2 cellular contexts compared by ENCODE assay signal in genomic region chr11:124595302-124595701, GRCh38.
TF ChIP-seq lines count a peak whose summit lies in the region.

No MANE protein-coding gene starts in this region.

TF ChIP-seq in HepG2, 621 proteins besides CTCF, POLR2A, EP300 and RAD21:
- TF ChIP-seq MTF2 (CRISPR knock-in tag; IDR thresholded peaks at IDR 0.05; ENCODE audit: borderline replicate concordance): no peak
- no peak for TF ChIP-seq ZNF572 (CRISPR knock-in tag; IDR thresholded peaks at IDR 0.05)
- no peak for TF ChIP-seq ZNF331 (CRISPR knock-in tag; IDR thresholded peaks at IDR 0.05)
- peak; percentile 20; the same call in 1 of the 2 replicates for TF ChIP-seq MAFF (IDR thresholded peaks at IDR 0.05; ENCODE audit: low read depth, low read length)
- TF ChIP-seq GATAD2A (CRISPR knock-in tag; IDR thresholded peaks at IDR 0.05): no peak
- TF ChIP-seq POLR2G (IDR thresholded peaks at IDR 0.05; ENCODE audit: low read depth, low read length): no peak
- TF ChIP-seq GATA4 (IDR thresholded peaks at IDR 0.05; ENCODE audit: borderline replicate concordance, low read depth): no peak
- no peak for TF ChIP-seq ZHX2 (IDR thresholded peaks at IDR 0.05; ENCODE audit: low read depth)
- no peak for TF ChIP-seq ZHX2 (CRISPR knock-in tag; IDR thresholded peaks at IDR 0.05; ENCODE audit: borderline replicate concordance)
- no peak for TF ChIP-seq ZNF777 (CRISPR knock-in tag; IDR thresholded peaks at IDR 0.05)
- no peak for TF ChIP-seq ZBTB25 (CRISPR knock-in tag; IDR thresholded peaks at IDR 0.05)
- TF ChIP-seq MAFK (conservative IDR thresholded peaks at IDR 0.05 in 1 of 2, IDR thresholded peaks at IDR 0.05 in 1 of 2; ENCODE audit: low read length in 2 of 2): peak; percentile 4 to 45; a peak in 2 of 4 replicates
- TF ChIP-seq CBX1 (IDR thresholded peaks at IDR 0.05; ENCODE audit: low read depth): no peak

TF ChIP-seq in K562, 482 proteins besides CTCF, POLR2A, EP300 and RAD21:
- TF ChIP-seq MAFF (IDR thresholded peaks at IDR 0.05; ENCODE audit: low read length): peak; percentile 40; the same call in 1 of the 2 replicates
- peak; percentile 36; the same call in 1 of the 2 replicates for TF ChIP-seq NFE2 (IDR thresholded peaks at IDR 0.05; ENCODE audit: low read depth)
- no peak for TF ChIP-seq CBX8 (IDR thresholded peaks at IDR 0.05; ENCODE audit: borderline replicate concordance, extremely low read depth, low read depth, low read length, poor library complexity, severe bottlenecking)
- peak; percentile 67 for TF ChIP-seq MAFG (tag; conservative IDR thresholded peaks at IDR 0.05)
- no peak for TF ChIP-seq U2AF2 (optimal IDR thresholded peaks at IDR 0.05; ENCODE audit: low read depth, low read length)
- TF ChIP-seq PBX2 (CRISPR knock-in tag; IDR thresholded peaks at IDR 0.05; ENCODE audit: low read depth): no peak
- peak; percentile 67 for TF ChIP-seq PBX2 (tag; conservative IDR thresholded peaks at IDR 0.05; ENCODE audit: low read depth)
- peak; percentile 68; the same call in 1 of the 2 replicates for TF ChIP-seq C11orf30 (IDR thresholded peaks at IDR 0.05; ENCODE audit: low read depth)
- no peak for TF ChIP-seq ZNF143 (CRISPR knock-in tag; IDR thresholded peaks at IDR 0.05)
- TF ChIP-seq ZNF316 (IDR thresholded peaks at IDR 0.05): peak; percentile 75
- TF ChIP-seq MAFK (IDR thresholded peaks at IDR 0.05; ENCODE audit: low read length): peak; percentile 32; the same call in 1 of the 2 replicates
